In the genomic region with DNA sequence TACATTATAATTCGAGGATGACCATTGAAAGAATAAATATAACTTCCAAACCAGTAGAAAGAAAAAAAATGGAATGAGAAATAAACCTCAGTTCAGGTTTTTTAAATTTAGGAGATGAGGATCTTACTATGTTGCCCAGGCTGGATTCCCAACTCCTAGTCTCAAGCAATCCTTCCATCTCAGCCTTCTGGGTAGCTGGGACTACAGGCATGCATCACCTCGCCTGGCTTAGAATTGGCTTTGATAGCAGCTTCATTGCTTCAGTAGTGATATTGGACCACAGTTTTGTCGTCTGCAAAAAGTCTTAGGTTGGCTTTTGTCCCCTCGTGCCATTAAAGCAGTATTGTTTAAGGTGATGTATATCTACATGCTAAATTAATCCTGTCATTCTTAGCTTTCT, we compare ENCODE assay signal across 10 cellular contexts. TPM values are rescaled to one million over a fixed set of nuclear protein-coding genes. Genes with fewer than 3 reads are reported as not detected.
DNase-seq lines count a peak whose midpoint lies in the region; ATAC-seq and TF ChIP-seq lines count a peak whose summit lies in the region.
"Had no signal": no experiment of that assay in that cellular context is flagged by ENCODE, and none has a peak within 500 bp of the region (broad histone marks: within the 10 kb centered on the region; RNA-seq: fewer than 3 reads in every experiment).

No MANE protein-coding gene starts in this region.

- no peaks in the 10 kb centered on the region for H3K27me3 ChIP-seq in NT2/D1 (ENCODE audit: insufficient read depth, insufficient read length)
- H3K27me3 ChIP-seq in colonic mucosa: no peaks in the 10 kb centered on the region
- H3K27me3 ChIP-seq in neuron (ENCODE audit: insufficient read depth, low read length): no peaks in the 10 kb centered on the region
- H3K27me3 ChIP-seq in Peyer's patch: no peaks in the 10 kb centered on the region

- TF ChIP-seq CTCF in GM12865 (IDR thresholded peaks at IDR 0.05; ENCODE audit: insufficient read depth, low read depth, low read length, missing control alignments): no peak
- TF ChIP-seq CTCF in colonic mucosa (IDR thresholded peaks at IDR 0.05): no peak
- TF ChIP-seq CTCF in Peyer's patch (IDR thresholded peaks at IDR 0.05): no peak

- H3K4me3 ChIP-seq in GM12865 (ENCODE audit: low read depth, low read length) (peak overlapping the region; percentile 98), NT2/D1 (ENCODE audit: insufficient read length, low read depth) (peak overlapping the region; percentile 99), colonic mucosa (peak overlapping the region; percentile 5), neuron (ENCODE audit: low read length) (peak overlapping the region; percentile 2), Peyer's patch (peak overlapping the region in 1 of 4 donors; percentile 78)
- H3K4me3 ChIP-seq: thoracic aorta had no signal

- H2AFZ ChIP-seq in neuron (ENCODE audit: low read depth, low read length): no peak overlapping the region

- intact Hi-C loops in colonic mucosa (cut with DNase I): no loop called here

- CTCF ChIA-PET in HEK293T (lab: Yijun Ruan, JAX): no interaction called here

- H3K9ac ChIP-seq in NT2/D1 (ENCODE audit: insufficient read length, low read depth) (no peak overlapping the region), colonic mucosa (ENCODE audit: low read depth in 2 of 2, low read length in 2 of 2) (no peak overlapping the region)

- H3K27ac ChIP-seq in colonic mucosa (no peak overlapping the region), Peyer's patch (peak overlapping the region in 2 of 4 donors; percentile 2 to 19)
- H3K27ac ChIP-seq: thoracic aorta had no signal

- TF ChIP-seq POLR2A in Peyer's patch (IDR thresholded peaks at IDR 0.05): no peak

- H3K36me3 ChIP-seq in NT2/D1 (ENCODE audit: insufficient read depth, insufficient read length, low read length): peaks cover 60% of the 10 kb centered on the region
- peaks cover 2% of the 10 kb centered on the region for H3K36me3 ChIP-seq in colonic mucosa
- peaks cover 22% of the 10 kb centered on the region for H3K36me3 ChIP-seq in neuron (ENCODE audit: insufficient read depth, low read length)
- H3K36me3 ChIP-seq in Peyer's patch: peaks cover 0 to 3% (median 0%) of the 10 kb centered on the region in 3 donors
- H3K36me3 ChIP-seq: thoracic aorta had no signal

- H3K9me3 ChIP-seq in NT2/D1 (ENCODE audit: insufficient read depth, low read length): no peaks in the 10 kb centered on the region
- no peaks in the 10 kb centered on the region for H3K9me3 ChIP-seq in colonic mucosa
- H3K9me3 ChIP-seq in neuron (ENCODE audit: low read length): no peaks in the 10 kb centered on the region
- no peaks in the 10 kb centered on the region for H3K9me3 ChIP-seq in Peyer's patch
- H3K9me3 ChIP-seq: thoracic aorta had no signal

- POLR2A ChIA-PET in HEK293T (lab: Yijun Ruan, JAX): interaction anchor here (7.0 kb wide), 1 partner anchor 65 kb away, joined by 47 read pairs; a partner anchor contains a TSS

- DNase-seq in GM12865 (ENCODE audit: low read depth) (no peak), NT2/D1 (ENCODE audit: low read depth, low spot score) (no peak), colonic mucosa (no peak), Peyer's patch (no peak), HEK293T (ENCODE audit: extremely low spot score) (no peak), DMS53 treated with DMSO at 0.1 percent for 48 hours (lab: John Stamatoyannopoulos, UW; ENCODE audit: unreplicated experiment) (no peak)
- DNase-seq: cerebellar nuclear complex had no signal

- H3K4me1 ChIP-seq in NT2/D1 (ENCODE audit: insufficient read depth, insufficient read length) (peaks cover 2% of the 10 kb centered on the region), colonic mucosa (peaks cover 16% of the 10 kb centered on the region), neuron (ENCODE audit: insufficient read depth, low read length) (peaks cover 15% of the 10 kb centered on the region), Peyer's patch (peaks cover 0 to 28% (median 7%) of the 10 kb centered on the region in 4 donors)

- no peak for ATAC-seq in HG02588 (IDR thresholded peaks at IDR 0.05; ENCODE audit: unreplicated experiment)

TF ChIP-seq in HEK293T, 16 proteins besides CTCF, POLR2A, EP300 and RAD21:
- TF ChIP-seq SUZ12 (IDR thresholded peaks at IDR 0.05) (no peak), L3MBTL2 (conservative IDR thresholded peaks at IDR 0.05) (no peak), SP1 (IDR thresholded peaks at IDR 0.05) (no peak), NFRKB (IDR thresholded peaks at IDR 0.05) (no peak), ARNT (IDR thresholded peaks at IDR 0.05) (no peak), FOXM1 (IDR thresholded peaks at IDR 0.05; ENCODE audit: borderline replicate concordance) (no peak), HDGF (IDR thresholded peaks at IDR 0.05; ENCODE audit: borderline replicate concordance) (no peak), ZNF384 (IDR thresholded peaks at IDR 0.05) (no peak), ELF4 (IDR thresholded peaks at IDR 0.05) (no peak), CTBP1 (IDR thresholded peaks at IDR 0.05; ENCODE audit: borderline replicate concordance) (no peak), LEF1 (IDR thresholded peaks at IDR 0.05; ENCODE audit: borderline replicate concordance) (no peak), BHLHE40 (IDR thresholded peaks at IDR 0.05; ENCODE audit: borderline replicate concordance) (no peak), TARDBP (IDR thresholded peaks at IDR 0.05) (no peak), FOXK2 (IDR thresholded peaks at IDR 0.05) (no peak), FOXA1 (IDR thresholded peaks at IDR 0.05) (no peak)
- TF ChIP-seq, protein P1, sequence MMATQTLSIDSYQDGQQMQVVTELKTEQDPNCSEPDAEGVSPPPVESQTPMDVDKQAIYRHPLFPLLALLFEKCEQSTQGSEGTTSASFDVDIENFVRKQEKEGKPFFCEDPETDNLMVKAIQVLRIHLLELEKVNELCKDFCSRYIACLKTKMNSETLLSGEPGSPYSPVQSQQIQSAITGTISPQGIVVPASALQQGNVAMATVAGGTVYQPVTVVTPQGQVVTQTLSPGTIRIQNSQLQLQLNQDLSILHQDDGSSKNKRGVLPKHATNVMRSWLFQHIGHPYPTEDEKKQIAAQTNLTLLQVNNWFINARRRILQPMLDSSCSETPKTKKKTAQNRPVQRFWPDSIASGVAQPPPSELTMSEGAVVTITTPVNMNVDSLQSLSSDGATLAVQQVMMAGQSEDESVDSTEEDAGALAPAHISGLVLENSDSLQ (IDR thresholded peaks at IDR 0.05): no peak

RNA-seq across cellular contexts. Expression of a gene that starts 2.9 kb away (rescaled TPM):
- 100 to 1,000 TPM in 1 of 2 donors, 10 to 100 TPM in 1; 54.7 to 119 TPM for total RNA-seq in colonic mucosa
- total RNA-seq in Peyer's patch: 100 to 1,000 TPM in 1 of 4 donors, 10 to 100 TPM in 3; 31.3 to 194 (median 63.8) TPM

RNA-seq across cellular contexts. Expression of a gene that starts 36.1 kb away (rescaled TPM):
- total RNA-seq in colonic mucosa: 100 to 1,000 TPM; 203 to 263 TPM
- 100 to 1,000 TPM; 161 to 305 (median 201) TPM for total RNA-seq in Peyer's patch

RNA-seq across cellular contexts. Expression of a gene that starts 37.1 kb away (rescaled TPM):
- 1 to 10 TPM; 1.8 to 2.4 TPM for total RNA-seq in colonic mucosa
- 10 to 100 TPM in 3 of 4 donors, 1 to 10 TPM in 1; 5.0 to 17.3 (median 15.7) TPM for total RNA-seq in Peyer's patch
